9 cellular contexts compared by ENCODE assay signal in the genomic region with DNA sequence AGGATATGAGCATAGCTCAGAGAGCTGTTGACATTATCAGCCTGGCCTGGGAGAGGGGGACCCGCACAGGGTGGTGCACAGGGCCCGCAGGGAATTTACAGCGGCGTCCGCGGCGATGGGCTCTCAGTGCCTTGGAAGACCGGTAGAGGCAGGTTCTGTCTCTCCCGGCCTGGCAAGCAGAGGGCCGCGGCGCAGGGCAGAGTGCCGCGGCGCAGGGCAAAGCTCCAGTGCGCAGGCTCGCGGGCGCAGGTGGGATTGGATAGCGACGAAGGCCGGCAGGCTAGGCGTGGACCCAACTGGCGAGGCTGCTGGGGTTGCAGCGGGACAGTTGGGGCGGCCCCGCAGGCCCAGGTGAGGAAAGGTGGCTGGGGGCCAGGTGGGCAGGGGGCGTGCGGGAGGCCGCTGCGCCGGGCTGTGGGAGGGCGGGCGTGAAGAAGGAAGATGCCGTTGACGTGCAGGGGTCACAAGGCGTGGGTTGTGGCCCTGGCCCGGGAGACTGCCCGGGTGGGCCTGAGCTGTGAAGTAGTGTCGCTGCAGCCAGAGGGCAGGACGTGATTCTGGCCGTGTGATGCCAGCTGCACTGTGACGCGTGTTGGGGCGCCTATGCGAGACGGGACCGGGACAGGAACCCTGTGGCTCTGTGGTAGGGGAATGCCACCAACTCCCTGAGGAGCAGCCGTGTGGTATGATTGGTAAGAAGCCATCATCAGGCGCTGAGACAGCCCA. TPM values are rescaled to one million over a fixed set of nuclear protein-coding genes. Genes with fewer than 3 reads are reported as not detected.
A peak's percentile ranks its signal among the peaks of the same experiment; 100 is the strongest.
DNase-seq lines count a peak whose midpoint lies in the region; ATAC-seq, FAIRE-seq and TF ChIP-seq lines count a peak whose summit lies in the region.
"Not testable (repeated sequence)": the region's sequence is repeated elsewhere in the genome, so short reads cannot be mapped to it uniquely, and the experiment has no call there.
"Had no signal": no experiment of that assay in that cellular context is flagged by ENCODE, and none has a peak within 500 bp of the region (broad histone marks: within the 10 kb centered on the region; RNA-seq: fewer than 3 reads in every experiment).

A gene with protein sequence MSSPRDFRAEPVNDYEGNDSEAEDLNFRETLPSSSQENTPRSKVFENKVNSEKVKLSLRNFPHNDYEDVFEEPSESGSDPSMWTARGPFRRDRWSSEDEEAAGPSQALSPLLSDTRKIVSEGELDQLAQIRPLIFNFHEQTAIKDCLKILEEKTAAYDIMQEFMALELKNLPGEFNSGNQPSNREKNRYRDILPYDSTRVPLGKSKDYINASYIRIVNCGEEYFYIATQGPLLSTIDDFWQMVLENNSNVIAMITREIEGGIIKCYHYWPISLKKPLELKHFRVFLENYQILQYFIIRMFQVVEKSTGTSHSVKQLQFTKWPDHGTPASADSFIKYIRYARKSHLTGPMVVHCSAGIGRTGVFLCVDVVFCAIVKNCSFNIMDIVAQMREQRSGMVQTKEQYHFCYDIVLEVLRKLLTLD (plus strand): TSS at position 278 of the 726 bp plus-strand sequence. CDS start 21,072 bp downstream, outside the sequence.

- H3K27ac Mint-ChIP-seq in T-cell; activated naive CD8-positive, alpha-beta T cell treated with anti-CD3 and anti-CD28 coated beads, Interleukin-2, amount 10 ng/mL, durations not matched to agents 7 days and 5 days: not testable (repeated sequence)

- not testable (repeated sequence) for H3K9me3 ChIP-seq in kidney (ENCODE audit: control insufficient read depth in 1 of 2, low read length in 2 of 2); prostate gland; upper lobe of right lung

- not testable (repeated sequence) for H3K4me1 Mint-ChIP-seq in T-cell; activated naive CD8-positive, alpha-beta T cell treated with anti-CD3 and anti-CD28 coated beads, Interleukin-2, amount 10 ng/mL, durations not matched to agents 7 days and 5 days

- not testable (repeated sequence) for H3K9ac ChIP-seq in kidney (ENCODE audit: low read length in 2 of 2)

- H3K27me3 Mint-ChIP-seq in T-cell; activated naive CD8-positive, alpha-beta T cell treated with anti-CD3 and anti-CD28 coated beads, Interleukin-2, amount 10 ng/mL, durations not matched to agents 7 days and 5 days: not testable (repeated sequence)

- TF ChIP-seq CTCF in epithelial cell of esophagus (IDR thresholded peaks at IDR 0.05; ENCODE audit: insufficient read depth, low read depth, low read length, missing control alignments); kidney (IDR thresholded peaks at IDR 0.05; ENCODE audit: borderline replicate concordance, extremely low read depth, insufficient read depth); upper lobe of right lung (IDR thresholded peaks at IDR 0.05): not testable (repeated sequence)
- peak in 1 of 4 experiments; percentile 10 for TF ChIP-seq CTCF in prostate gland (IDR thresholded peaks at IDR 0.05)

- 16% methylated on average over 12 of the region's 50 CpGs for WGBS in prostate gland

- H3K27ac ChIP-seq in kidney (ENCODE audit: low read depth in 2 of 2, low read length in 2 of 2); prostate gland; upper lobe of right lung: not testable (repeated sequence)

- intact Hi-C loops in kidney (cut with DNase I); prostate gland (cut with DNase I); upper lobe of right lung (cut with DNase I): not testable (repeated sequence)

- not testable (repeated sequence) for H3K36me3 Mint-ChIP-seq in T-cell; activated naive CD8-positive, alpha-beta T cell treated with anti-CD3 and anti-CD28 coated beads, Interleukin-2, amount 10 ng/mL, durations not matched to agents 7 days and 5 days

- H3K4me3 Mint-ChIP-seq in T-cell = peak within 1 kb of the TSS; percentile 43 to 64 (median 57)
- peak within 1 kb of the TSS; percentile 62 for H3K4me3 Mint-ChIP-seq in activated naive CD8-positive, alpha-beta T cell treated with anti-CD3 and anti-CD28 coated beads, Interleukin-2, amount 10 ng/mL, durations not matched to agents 7 days and 5 days

- not testable (repeated sequence) for H3K27me3 ChIP-seq in prostate gland (replicated peaks; ENCODE audit: insufficient read depth); upper lobe of right lung

- DNase-seq in G401 (ENCODE audit: low spot score) = peak; percentile 54
- peak in 8 of 34 experiments; percentile 0 to 25 (median 1) for DNase-seq in T-cell
- DNase-seq in activated naive CD8-positive, alpha-beta T cell treated with anti-CD3 and anti-CD28 coated beads, Interleukin-2, amount 10 ng/mL, durations not matched to agents 7 days and 5 days = peak; percentile 34
- peak; percentile 32 for DNase-seq in epithelial cell of esophagus (ENCODE audit: low read depth)
- DNase-seq in kidney = peak; percentile 43
- DNase-seq in prostate gland (ENCODE audit: low spot score) = peak; percentile 14
- DNase-seq in upper lobe of right lung = peak; percentile 77

- not testable (repeated sequence) for FAIRE-seq in kidney (lab: Jason Lieb, UNC)

- not testable (repeated sequence) for H3K36me3 ChIP-seq in kidney (ENCODE audit: control insufficient read depth in 1 of 2, insufficient read depth in 2 of 2, low read length in 2 of 2); prostate gland; upper lobe of right lung

- POLR2A ChIA-PET in T-cell (lab: Charles Lee); activated naive CD8-positive, alpha-beta T cell treated with anti-CD3 and anti-CD28 coated beads, Interleukin-2, amount 10 ng/mL, durations not matched to agents 7 days and 5 days (lab: Charles Lee): not testable (repeated sequence)

- not testable (repeated sequence) for H3K4me1 ChIP-seq in kidney (ENCODE audit: control insufficient read depth in 1 of 2, insufficient read depth in 1 of 2, low read depth in 1 of 2, low read length in 2 of 2); prostate gland (replicated peaks); upper lobe of right lung

- H3K4me3 ChIP-seq in epithelial cell of esophagus (ENCODE audit: low read length); kidney (ENCODE audit: low read length in 2 of 2); prostate gland; upper lobe of right lung: not testable (repeated sequence)

- not testable (repeated sequence) for H3K9me3 Mint-ChIP-seq in T-cell; activated naive CD8-positive, alpha-beta T cell treated with anti-CD3 and anti-CD28 coated beads, Interleukin-2, amount 10 ng/mL, durations not matched to agents 7 days and 5 days

- ATAC-seq in HG02798 (IDR thresholded peaks at IDR 0.05; ENCODE audit: poor library complexity, unreplicated experiment) = peak; percentile 80
- ATAC-seq in T-cell (replicated peaks in 1 of 4) = peak; percentile 46 to 78 (median 70)
- peak; percentile 85 for ATAC-seq in activated naive CD8-positive, alpha-beta T cell treated with anti-CD3 and anti-CD28 coated beads, Interleukin-2, amount 10 ng/mL, durations not matched to agents 7 days and 5 days (ENCODE audit: low read depth)
- peak; percentile 93 for ATAC-seq in upper lobe of right lung

- not testable (repeated sequence) for TF ChIP-seq POLR2A in prostate gland (IDR thresholded peaks at IDR 0.05)

- in situ Hi-C loops in G401 (cut with HindIII; ENCODE audit: low sequenced_read_pairs) = not testable (repeated sequence)

- CTCF ChIA-PET in T-cell (lab: Charles Lee) = not testable (repeated sequence)

RNA-seq across cellular contexts. Expression of the gene that starts here (rescaled TPM):
- total RNA-seq in G401 (2014; rRNA removed; shearing (Covaris generic)) = not detected in 2 replicates
- total RNA-seq in T-cell = 1 to 10 TPM in 2 of 5 donors, under 1 TPM in 3; 0.43 to 1.5 (median 0.66) TPM
- total RNA-seq in activated naive CD8-positive, alpha-beta T cell treated with anti-CD3 and anti-CD28 coated beads, Interleukin-2, amount 10 ng/mL, durations not matched to agents 7 days and 5 days = 1 to 10 TPM; 1.6 to 2.4 TPM
- 1.9 TPM for total RNA-seq in kidney
- 2.6 TPM for polyA plus RNA-seq in kidney (ENCODE audit: insufficient read depth, low read depth, low replicate concordance)
- total RNA-seq in prostate gland = 10 to 100 TPM in 1 of 2 donors, 1 to 10 TPM in 1; 2.5 to 10.2 TPM
- total RNA-seq in upper lobe of right lung = 2.6 TPM
- total RNA-seq: chondrocyte had no signal

Comparison
In these comparisons a context has a peak if more than half of its experiments do, and no peak if none do; other contexts are left out.
1. Peak in DNase-seq in G401; RNA of the gene not detected or under 1 TPM.